1 cellular context compared by ENCODE assay signal in the genomic region with DNA sequence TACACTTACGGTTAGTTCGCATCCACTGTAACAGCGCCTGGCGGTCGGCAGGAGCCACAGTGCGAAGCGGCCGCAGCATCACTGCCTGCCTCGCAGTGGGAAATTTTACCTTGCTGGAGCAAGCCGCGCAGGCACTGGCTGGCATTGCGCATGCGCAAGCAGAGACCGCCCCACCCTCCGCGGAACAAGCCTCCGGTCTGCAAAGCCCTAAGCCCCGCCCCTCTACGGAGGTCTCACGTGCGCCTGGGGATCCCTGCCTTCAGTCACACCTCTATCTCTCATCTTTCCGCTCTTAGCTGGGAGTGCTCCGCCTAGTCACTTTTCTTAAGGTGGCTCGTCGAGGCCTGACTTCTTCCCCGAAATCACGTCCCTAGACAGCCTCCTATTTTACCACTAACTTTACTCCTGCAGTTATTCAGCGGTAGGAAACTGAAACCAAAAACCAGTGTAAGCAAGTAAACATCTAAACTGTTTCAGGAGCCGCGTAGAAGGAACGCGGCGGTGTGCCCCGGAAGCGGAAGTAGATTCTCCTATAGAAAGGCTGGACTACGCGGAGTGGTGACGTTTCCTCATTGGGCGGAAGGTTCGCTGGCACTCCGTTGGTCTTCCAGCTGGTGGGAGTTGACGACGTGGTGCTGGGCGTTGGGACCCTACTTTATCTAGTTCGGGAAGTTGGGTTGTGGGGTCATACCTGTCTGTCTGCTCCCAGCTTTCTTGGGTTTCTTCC.
TF ChIP-seq lines count a peak whose summit lies in the region.

SRP54 (plus strand) TSS at position 572 of the 727 bp plus-strand sequence. CDS start 13,718 bp downstream, outside the sequence.

TF ChIP-seq in HepG2, 621 proteins besides CTCF, POLR2A, EP300 and RAD21 (continued from another document and continues in another):
- 0 out of 2 replicates have a peak, but pooled peaks have one; percentile 65 for TF ChIP-seq NFIB (CRISPR knock-in tag; IDR thresholded peaks at IDR 0.05; ENCODE audit: borderline replicate concordance)
- TF ChIP-seq, protein P1, sequence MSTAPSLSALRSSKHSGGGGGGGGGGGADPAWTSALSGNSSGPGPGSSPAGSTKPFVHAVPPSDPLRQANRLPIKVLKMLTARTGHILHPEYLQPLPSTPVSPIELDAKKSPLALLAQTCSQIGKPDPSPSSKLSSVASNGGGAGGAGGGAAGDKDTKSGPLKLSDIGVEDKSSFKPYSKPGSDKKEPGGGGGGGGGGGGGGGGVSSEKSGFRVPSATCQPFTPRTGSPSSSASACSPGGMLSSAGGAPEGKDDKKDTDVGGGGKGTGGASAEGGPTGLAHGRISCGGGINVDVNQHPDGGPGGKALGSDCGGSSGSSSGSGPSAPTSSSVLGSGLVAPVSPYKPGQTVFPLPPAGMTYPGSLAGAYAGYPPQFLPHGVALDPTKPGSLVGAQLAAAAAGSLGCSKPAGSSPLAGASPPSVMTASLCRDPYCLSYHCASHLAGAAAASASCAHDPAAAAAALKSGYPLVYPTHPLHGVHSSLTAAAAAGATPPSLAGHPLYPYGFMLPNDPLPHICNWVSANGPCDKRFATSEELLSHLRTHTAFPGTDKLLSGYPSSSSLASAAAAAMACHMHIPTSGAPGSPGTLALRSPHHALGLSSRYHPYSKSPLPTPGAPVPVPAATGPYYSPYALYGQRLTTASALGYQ (CRISPR knock-in tag; IDR thresholded peaks at IDR 0.05), result peak; percentile 78
- TF ChIP-seq ZNF607 (CRISPR knock-in tag; IDR thresholded peaks at IDR 0.05; ENCODE audit: borderline replicate concordance), result peak; percentile 64
- TF ChIP-seq, protein P2, sequence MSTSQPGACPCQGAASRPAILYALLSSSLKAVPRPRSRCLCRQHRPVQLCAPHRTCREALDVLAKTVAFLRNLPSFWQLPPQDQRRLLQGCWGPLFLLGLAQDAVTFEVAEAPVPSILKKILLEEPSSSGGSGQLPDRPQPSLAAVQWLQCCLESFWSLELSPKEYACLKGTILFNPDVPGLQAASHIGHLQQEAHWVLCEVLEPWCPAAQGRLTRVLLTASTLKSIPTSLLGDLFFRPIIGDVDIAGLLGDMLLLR (CRISPR knock-in tag; IDR thresholded peaks at IDR 0.05), result peak; percentile 44
- no peak for TF ChIP-seq ZNF10 (CRISPR knock-in tag; IDR thresholded peaks at IDR 0.05; ENCODE audit: borderline replicate concordance, low read depth)
- TF ChIP-seq ZNF136 (CRISPR knock-in tag; IDR thresholded peaks at IDR 0.05; ENCODE audit: low read depth), result peak; percentile 95
- TF ChIP-seq DMTF1 (CRISPR knock-in tag; IDR thresholded peaks at IDR 0.05), result no peak
- no peak for TF ChIP-seq ZNF878 (CRISPR knock-in tag; IDR thresholded peaks at IDR 0.05)
- TF ChIP-seq, protein P3, sequence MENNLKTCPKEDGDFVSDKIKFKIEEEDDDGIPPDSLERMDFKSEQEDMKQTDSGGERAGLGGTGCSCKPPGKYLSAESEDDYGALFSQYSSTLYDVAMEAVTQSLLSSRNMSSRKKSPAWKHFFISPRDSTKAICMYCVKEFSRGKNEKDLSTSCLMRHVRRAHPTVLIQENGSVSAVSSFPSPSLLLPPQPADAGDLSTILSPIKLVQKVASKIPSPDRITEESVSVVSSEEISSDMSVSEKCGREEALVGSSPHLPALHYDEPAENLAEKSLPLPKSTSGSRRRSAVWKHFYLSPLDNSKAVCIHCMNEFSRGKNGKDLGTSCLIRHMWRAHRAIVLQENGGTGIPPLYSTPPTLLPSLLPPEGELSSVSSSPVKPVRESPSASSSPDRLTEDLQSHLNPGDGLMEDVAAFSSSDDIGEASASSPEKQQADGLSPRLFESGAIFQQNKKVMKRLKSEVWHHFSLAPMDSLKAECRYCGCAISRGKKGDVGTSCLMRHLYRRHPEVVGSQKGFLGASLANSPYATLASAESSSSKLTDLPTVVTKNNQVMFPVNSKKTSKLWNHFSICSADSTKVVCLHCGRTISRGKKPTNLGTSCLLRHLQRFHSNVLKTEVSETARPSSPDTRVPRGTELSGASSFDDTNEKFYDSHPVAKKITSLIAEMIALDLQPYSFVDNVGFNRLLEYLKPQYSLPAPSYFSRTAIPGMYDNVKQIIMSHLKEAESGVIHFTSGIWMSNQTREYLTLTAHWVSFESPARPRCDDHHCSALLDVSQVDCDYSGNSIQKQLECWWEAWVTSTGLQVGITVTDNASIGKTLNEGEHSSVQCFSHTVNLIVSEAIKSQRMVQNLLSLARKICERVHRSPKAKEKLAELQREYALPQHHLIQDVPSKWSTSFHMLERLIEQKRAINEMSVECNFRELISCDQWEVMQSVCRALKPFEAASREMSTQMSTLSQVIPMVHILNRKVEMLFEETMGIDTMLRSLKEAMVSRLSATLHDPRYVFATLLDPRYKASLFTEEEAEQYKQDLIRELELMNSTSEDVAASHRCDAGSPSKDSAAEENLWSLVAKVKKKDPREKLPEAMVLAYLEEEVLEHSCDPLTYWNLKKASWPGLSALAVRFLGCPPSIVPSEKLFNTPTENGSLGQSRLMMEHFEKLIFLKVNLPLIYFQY (CRISPR knock-in tag; IDR thresholded peaks at IDR 0.05; ENCODE audit: borderline replicate concordance), result peak; percentile 84
- peak; percentile 98 for TF ChIP-seq BORCS8-MEF2B (CRISPR knock-in tag; IDR thresholded peaks at IDR 0.05)
- TF ChIP-seq TRIM24 (CRISPR knock-in tag; IDR thresholded peaks at IDR 0.05), result no peak
- TF ChIP-seq TMF1 (CRISPR knock-in tag; IDR thresholded peaks at IDR 0.05; ENCODE audit: low read depth), result peak; percentile 99
- TF ChIP-seq ERF (CRISPR knock-in tag; IDR thresholded peaks at IDR 0.05), result peak; percentile 98
- TF ChIP-seq ZBTB25 (CRISPR knock-in tag; IDR thresholded peaks at IDR 0.05), result peak; percentile 98
- TF ChIP-seq ZNF777 (CRISPR knock-in tag; IDR thresholded peaks at IDR 0.05), result peak; percentile 92
- peak; percentile 90 for TF ChIP-seq ZNF160 (CRISPR knock-in tag; IDR thresholded peaks at IDR 0.05)
- TF ChIP-seq ZFP62 (CRISPR knock-in tag; IDR thresholded peaks at IDR 0.05), result peak; percentile 86; the same call in 1 of the 2 replicates
- peak; percentile 71 for TF ChIP-seq PATZ1 (CRISPR knock-in tag; IDR thresholded peaks at IDR 0.05)
- peak; percentile 94; the same call in 1 of the 2 replicates for TF ChIP-seq FLYWCH1 (CRISPR knock-in tag; IDR thresholded peaks at IDR 0.05)
- TF ChIP-seq HMG20B (CRISPR knock-in tag; conservative IDR thresholded peaks at IDR 0.05), result peak; percentile 71
- peak; percentile 81; the same call in 1 of the 2 replicates for TF ChIP-seq SIX4 (CRISPR knock-in tag; IDR thresholded peaks at IDR 0.05)
- no peak; the same call in none of the 2 replicates for TF ChIP-seq MEIS2 (CRISPR knock-in tag; IDR thresholded peaks at IDR 0.05)
- no peak; the same call in 1 of the 2 replicates for TF ChIP-seq ZNF24 (IDR thresholded peaks at IDR 0.05)
- TF ChIP-seq ZNF678 (CRISPR knock-in tag; IDR thresholded peaks at IDR 0.05), result peak; percentile 88; the same call in 1 of the 2 replicates
- peak; percentile 78; the same call in 1 of the 2 replicates for TF ChIP-seq ZFAT (CRISPR knock-in tag; conservative IDR thresholded peaks at IDR 0.05)
- no peak for TF ChIP-seq ZSCAN22 (CRISPR knock-in tag; IDR thresholded peaks at IDR 0.05)
- peak; percentile 99 for TF ChIP-seq HDAC1 (CRISPR knock-in tag; IDR thresholded peaks at IDR 0.05)
- peak; percentile 41; the same call in 1 of the 2 replicates for TF ChIP-seq JUN (CRISPR knock-in tag; IDR thresholded peaks at IDR 0.05)
- TF ChIP-seq SALL1 (CRISPR knock-in tag; IDR thresholded peaks at IDR 0.05), result peak; percentile 90
- peak; percentile 90 for TF ChIP-seq FOXP1 (IDR thresholded peaks at IDR 0.05)
- peak; percentile 85 for TF ChIP-seq FOXP1 (CRISPR knock-in tag; IDR thresholded peaks at IDR 0.05)
- TF ChIP-seq ATF4 (CRISPR knock-in tag; IDR thresholded peaks at IDR 0.05), result peak in 1 of 2 experiments; percentile 81; a peak in 2 of 4 replicates
- peak; percentile 97 for TF ChIP-seq POLR2AphosphoS5 (IDR thresholded peaks at IDR 0.05; ENCODE audit: low read depth, low read length)
- no peak; the same call in 1 of the 2 replicates for TF ChIP-seq CHCHD3 (CRISPR knock-in tag; IDR thresholded peaks at IDR 0.05)
- peak; percentile 64 for TF ChIP-seq HNF4A (CRISPR knock-in tag; IDR thresholded peaks at IDR 0.05)
- peak; percentile 87 for TF ChIP-seq MED8 (CRISPR knock-in tag; IDR thresholded peaks at IDR 0.05; ENCODE audit: insufficient replicate concordance)
- peak; percentile 87 for TF ChIP-seq ZNF33B (CRISPR knock-in tag; IDR thresholded peaks at IDR 0.05)
- peak; percentile 91 for TF ChIP-seq SP2 (CRISPR knock-in tag; IDR thresholded peaks at IDR 0.05)
- TF ChIP-seq ZNF766 (CRISPR knock-in tag; IDR thresholded peaks at IDR 0.05; ENCODE audit: borderline replicate concordance), result peak; percentile 93
- TF ChIP-seq, protein P4, sequence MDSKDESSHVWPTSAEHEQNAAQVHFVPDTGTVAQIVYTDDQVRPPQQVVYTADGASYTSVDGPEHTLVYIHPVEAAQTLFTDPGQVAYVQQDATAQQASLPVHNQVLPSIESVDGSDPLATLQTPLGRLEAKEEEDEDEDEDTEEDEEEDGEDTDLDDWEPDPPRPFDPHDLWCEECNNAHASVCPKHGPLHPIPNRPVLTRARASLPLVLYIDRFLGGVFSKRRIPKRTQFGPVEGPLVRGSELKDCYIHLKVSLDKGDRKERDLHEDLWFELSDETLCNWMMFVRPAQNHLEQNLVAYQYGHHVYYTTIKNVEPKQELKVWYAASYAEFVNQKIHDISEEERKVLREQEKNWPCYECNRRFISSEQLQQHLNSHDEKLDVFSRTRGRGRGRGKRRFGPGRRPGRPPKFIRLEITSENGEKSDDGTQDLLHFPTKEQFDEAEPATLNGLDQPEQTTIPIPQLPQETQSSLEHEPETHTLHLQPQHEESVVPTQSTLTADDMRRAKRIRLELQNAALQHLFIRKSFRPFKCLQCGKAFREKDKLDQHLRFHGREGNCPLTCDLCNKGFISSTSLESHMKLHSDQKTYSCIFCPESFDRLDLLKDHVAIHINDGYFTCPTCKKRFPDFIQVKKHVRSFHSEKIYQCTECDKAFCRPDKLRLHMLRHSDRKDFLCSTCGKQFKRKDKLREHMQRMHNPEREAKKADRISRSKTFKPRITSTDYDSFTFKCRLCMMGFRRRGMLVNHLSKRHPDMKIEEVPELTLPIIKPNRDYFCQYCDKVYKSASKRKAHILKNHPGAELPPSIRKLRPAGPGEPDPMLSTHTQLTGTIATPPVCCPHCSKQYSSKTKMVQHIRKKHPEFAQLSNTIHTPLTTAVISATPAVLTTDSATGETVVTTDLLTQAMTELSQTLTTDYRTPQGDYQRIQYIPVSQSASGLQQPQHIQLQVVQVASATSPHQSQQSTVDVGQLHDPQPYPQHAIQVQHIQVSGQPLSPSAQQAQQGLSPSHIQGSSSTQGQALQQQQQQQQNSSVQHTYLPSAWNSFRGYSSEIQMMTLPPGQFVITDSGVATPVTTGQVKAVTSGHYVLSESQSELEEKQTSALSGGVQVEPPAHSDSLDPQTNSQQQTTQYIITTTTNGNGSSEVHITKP (CRISPR knock-in tag; IDR thresholded peaks at IDR 0.05; ENCODE audit: low read depth), result peak; percentile 85
- TF ChIP-seq ZNF230 (CRISPR knock-in tag; IDR thresholded peaks at IDR 0.05), result peak; percentile 94
